ENCODE assay signal across 22 cellular contexts in genomic region chr7:127918130-127918529, GRCh38.
"Had no signal": no experiment of that assay in that cellular context is flagged by ENCODE, and none has a peak within 500 bp of the region (broad histone marks: within the 10 kb centered on the region; RNA-seq: fewer than 3 reads in every experiment).

No MANE protein-coding gene starts in this region.

- H3K9me3 Mint-ChIP-seq: immature natural killer cell; memory B cell; mesothelial cell of epicardium; natural killer cell; neural crest cell; stimulated activated naive B cell treated with anti-CD40 and anti-IgM and Interleukin-4, amounts not matched to agents 10 μg/mL and 1 μg/mL and 100 μg/mL, for 72 hours; stimulated activated naive CD8-positive, alpha-beta T cell treated with anti-CD3 and anti-CD28 coated beads, Interleukin-15, amount 100 ng/mL, for 72 hours had no signal

- H3K27ac ChIP-seq: gastroesophageal sphincter, left ventricle myocardium inferior, lower lobe of right lung, right atrium auricular region, testis, tibial nerve had no signal

- H3K4me3 ChIP-seq: gastroesophageal sphincter, left ventricle myocardium inferior, lower lobe of right lung, right atrium auricular region, testis, tibial nerve had no signal

- H3K27me3 ChIP-seq: gastroesophageal sphincter, right atrium auricular region, testis, tibial nerve had no signal

- ATAC-seq: esophagus mucosa; gastroesophageal sphincter; left cardiac atrium; lower lobe of right lung; natural killer cell; stimulated activated naive B cell treated with anti-CD40 and anti-IgM and Interleukin-4, amounts not matched to agents 10 μg/mL and 1 μg/mL and 100 μg/mL, for 72 hours; stimulated activated naive CD8-positive, alpha-beta T cell treated with anti-CD3 and anti-CD28 coated beads, Interleukin-15, amount 100 ng/mL, for 72 hours had no signal

- H3K36me3 ChIP-seq: gastroesophageal sphincter, left ventricle myocardium inferior, lower lobe of right lung, right atrium auricular region, tibial nerve had no signal

- H3K4me1 ChIP-seq: left ventricle myocardium inferior, lower lobe of right lung, right atrium auricular region, testis had no signal

- H3K27me3 Mint-ChIP-seq: memory B cell; stimulated activated naive B cell treated with anti-CD40 and anti-IgM and Interleukin-4, amounts not matched to agents 10 μg/mL and 1 μg/mL and 100 μg/mL, for 72 hours; stimulated activated naive CD8-positive, alpha-beta T cell treated with anti-CD3 and anti-CD28 coated beads, Interleukin-15, amount 100 ng/mL, for 72 hours had no signal

- FAIRE-seq: keratinocyte, small intestine had no signal

- H3K27ac Mint-ChIP-seq: memory B cell; mesothelial cell of epicardium; natural killer cell; stimulated activated naive B cell treated with anti-CD40 and anti-IgM and Interleukin-4, amounts not matched to agents 10 μg/mL and 1 μg/mL and 100 μg/mL, for 72 hours; stimulated activated naive CD8-positive, alpha-beta T cell treated with anti-CD3 and anti-CD28 coated beads, Interleukin-15, amount 100 ng/mL, for 72 hours had no signal

- DNase-seq: effector memory CD4-positive, alpha-beta T cell; glutamatergic neuron; immature natural killer cell; left cardiac atrium; left ventricle myocardium inferior; lower lobe of right lung; natural killer cell; posterior cingulate gyrus; small intestine; stimulated activated CD4-positive, alpha-beta T cell treated with anti-CD3 and anti-CD28 coated beads, Interleukin-12 subunit alpha, Interleukin-12 subunit beta, amount 100 ng/mL, for 4 hours; stimulated activated CD4-positive, alpha-beta T cell treated with anti-CD3 and anti-CD28 coated beads, Interleukin-4, amount 100 ng/mL, for 4 hours; stimulated activated naive B cell treated with anti-CD40 and anti-IgM and Interleukin-4, amounts not matched to agents 10 μg/mL and 1 μg/mL and 100 μg/mL, for 72 hours; stimulated activated naive CD8-positive, alpha-beta T cell treated with anti-CD3 and anti-CD28 coated beads, Interleukin-15, amount 100 ng/mL, for 72 hours; testis had no signal

- H3K36me3 Mint-ChIP-seq: immature natural killer cell, mesothelial cell of epicardium, natural killer cell had no signal

- H3K4me3 Mint-ChIP-seq: immature natural killer cell; memory B cell; mesothelial cell of epicardium; natural killer cell; neural crest cell; stimulated activated naive B cell treated with anti-CD40 and anti-IgM and Interleukin-4, amounts not matched to agents 10 μg/mL and 1 μg/mL and 100 μg/mL, for 72 hours; stimulated activated naive CD8-positive, alpha-beta T cell treated with anti-CD3 and anti-CD28 coated beads, Interleukin-15, amount 100 ng/mL, for 72 hours had no signal

- H3K9me3 ChIP-seq: gastroesophageal sphincter, left ventricle myocardium inferior, lower lobe of right lung, right atrium auricular region, testis, tibial nerve had no signal
